In genomic region chr14:103089386-103090335, GRCh38 we compare ENCODE assay signal across 1 cellular context.
TF ChIP-seq lines count a peak whose summit lies in the region.

No MANE protein-coding gene starts in this region.

TF ChIP-seq in HepG2, 621 proteins besides CTCF, POLR2A, EP300 and RAD21 (continued from another document):
- TF ChIP-seq ZNF280B (CRISPR knock-in tag; IDR thresholded peaks at IDR 0.05; ENCODE audit: borderline replicate concordance) (no peak), DNMT1 (CRISPR knock-in tag; IDR thresholded peaks at IDR 0.05) (0 out of 2 replicates have a peak, but pooled peaks have one; percentile 35), WIZ (CRISPR knock-in tag; IDR thresholded peaks at IDR 0.05) (0 out of 2 replicates have a peak, but pooled peaks have one; percentile 45), TBX2 (CRISPR knock-in tag; IDR thresholded peaks at IDR 0.05; ENCODE audit: borderline replicate concordance) (peak; percentile 9; the same call in 1 of the 2 replicates), ZNF543 (CRISPR knock-in tag; IDR thresholded peaks at IDR 0.05) (no peak), ZNF296 (CRISPR knock-in tag; conservative IDR thresholded peaks at IDR 0.05) (no peak), BCLAF1 (IDR thresholded peaks at IDR 0.05) (no peak), MIER3 (CRISPR knock-in tag; IDR thresholded peaks at IDR 0.05; ENCODE audit: borderline replicate concordance) (no peak), ZNF607 (CRISPR knock-in tag; IDR thresholded peaks at IDR 0.05; ENCODE audit: borderline replicate concordance) (no peak), DR1 (CRISPR knock-in tag; IDR thresholded peaks at IDR 0.05) (no peak), CENPT (CRISPR knock-in tag; IDR thresholded peaks at IDR 0.05; ENCODE audit: low read depth) (no peak), ZNF790 (CRISPR knock-in tag; IDR thresholded peaks at IDR 0.05; ENCODE audit: borderline replicate concordance) (no peak), TERF1 (CRISPR knock-in tag; IDR thresholded peaks at IDR 0.05) (0 out of 2 replicates have a peak, but pooled peaks have one; percentile 55), SMAD9 (CRISPR knock-in tag; IDR thresholded peaks at IDR 0.05) (no peak), ARID5B (CRISPR knock-in tag; IDR thresholded peaks at IDR 0.05) (no peak), ZNF839 (CRISPR knock-in tag; IDR thresholded peaks at IDR 0.05; ENCODE audit: borderline replicate concordance) (no peak), SPEN (CRISPR knock-in tag; IDR thresholded peaks at IDR 0.05; ENCODE audit: low read depth) (no peak), NFIC (IDR thresholded peaks at IDR 0.05; ENCODE audit: low read length) (no peak)
- TF ChIP-seq, protein P1, sequence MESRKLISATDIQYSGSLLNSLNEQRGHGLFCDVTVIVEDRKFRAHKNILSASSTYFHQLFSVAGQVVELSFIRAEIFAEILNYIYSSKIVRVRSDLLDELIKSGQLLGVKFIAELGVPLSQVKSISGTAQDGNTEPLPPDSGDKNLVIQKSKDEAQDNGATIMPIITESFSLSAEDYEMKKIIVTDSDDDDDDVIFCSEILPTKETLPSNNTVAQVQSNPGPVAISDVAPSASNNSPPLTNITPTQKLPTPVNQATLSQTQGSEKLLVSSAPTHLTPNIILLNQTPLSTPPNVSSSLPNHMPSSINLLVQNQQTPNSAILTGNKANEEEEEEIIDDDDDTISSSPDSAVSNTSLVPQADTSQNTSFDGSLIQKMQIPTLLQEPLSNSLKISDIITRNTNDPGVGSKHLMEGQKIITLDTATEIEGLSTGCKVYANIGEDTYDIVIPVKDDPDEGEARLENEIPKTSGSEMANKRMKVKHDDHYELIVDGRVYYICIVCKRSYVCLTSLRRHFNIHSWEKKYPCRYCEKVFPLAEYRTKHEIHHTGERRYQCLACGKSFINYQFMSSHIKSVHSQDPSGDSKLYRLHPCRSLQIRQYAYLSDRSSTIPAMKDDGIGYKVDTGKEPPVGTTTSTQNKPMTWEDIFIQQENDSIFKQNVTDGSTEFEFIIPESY (CRISPR knock-in tag; IDR thresholded peaks at IDR 0.05), result no peak
- TF ChIP-seq, protein P2, sequence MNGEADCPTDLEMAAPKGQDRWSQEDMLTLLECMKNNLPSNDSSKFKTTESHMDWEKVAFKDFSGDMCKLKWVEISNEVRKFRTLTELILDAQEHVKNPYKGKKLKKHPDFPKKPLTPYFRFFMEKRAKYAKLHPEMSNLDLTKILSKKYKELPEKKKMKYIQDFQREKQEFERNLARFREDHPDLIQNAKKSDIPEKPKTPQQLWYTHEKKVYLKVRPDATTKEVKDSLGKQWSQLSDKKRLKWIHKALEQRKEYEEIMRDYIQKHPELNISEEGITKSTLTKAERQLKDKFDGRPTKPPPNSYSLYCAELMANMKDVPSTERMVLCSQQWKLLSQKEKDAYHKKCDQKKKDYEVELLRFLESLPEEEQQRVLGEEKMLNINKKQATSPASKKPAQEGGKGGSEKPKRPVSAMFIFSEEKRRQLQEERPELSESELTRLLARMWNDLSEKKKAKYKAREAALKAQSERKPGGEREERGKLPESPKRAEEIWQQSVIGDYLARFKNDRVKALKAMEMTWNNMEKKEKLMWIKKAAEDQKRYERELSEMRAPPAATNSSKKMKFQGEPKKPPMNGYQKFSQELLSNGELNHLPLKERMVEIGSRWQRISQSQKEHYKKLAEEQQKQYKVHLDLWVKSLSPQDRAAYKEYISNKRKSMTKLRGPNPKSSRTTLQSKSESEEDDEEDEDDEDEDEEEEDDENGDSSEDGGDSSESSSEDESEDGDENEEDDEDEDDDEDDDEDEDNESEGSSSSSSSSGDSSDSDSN (CRISPR knock-in tag; IDR thresholded peaks at IDR 0.05), result peak; percentile 86
